ENCODE assay signal across 13 cellular contexts in the genomic region with DNA sequence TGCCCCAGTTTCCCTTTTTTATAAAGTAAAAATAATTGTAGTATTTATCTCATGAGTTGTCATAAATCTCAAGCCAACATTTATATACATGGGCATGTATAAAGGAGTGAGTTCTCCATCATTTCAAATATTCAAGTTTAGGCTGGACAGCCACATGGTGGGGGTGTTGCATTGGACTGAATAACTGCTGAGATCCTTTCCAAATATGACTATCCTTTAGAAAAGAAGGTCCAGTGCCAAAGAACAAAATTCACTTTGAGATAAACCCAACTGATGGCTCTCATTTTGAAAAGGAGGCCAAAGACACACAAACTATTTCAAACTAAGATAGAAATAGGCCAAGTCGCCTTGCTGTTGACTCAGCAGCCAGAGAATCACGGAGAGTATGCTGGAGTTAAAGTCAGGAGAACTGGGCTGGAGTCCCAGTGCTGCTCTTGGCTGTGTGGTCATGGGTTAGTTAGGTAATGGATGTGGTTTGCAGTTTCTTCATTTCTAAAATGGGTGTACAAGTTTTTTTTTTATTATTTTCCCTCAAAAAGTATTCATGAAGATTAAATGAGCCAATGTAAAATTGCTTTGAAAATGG.
A peak's percentile ranks its signal among the peaks of the same experiment; 100 is the strongest.
DNase-seq lines count a peak whose midpoint lies in the region; ATAC-seq and TF ChIP-seq lines count a peak whose summit lies in the region.
"Had no signal": no experiment of that assay in that cellular context is flagged by ENCODE, and none has a peak within 500 bp of the region (broad histone marks: within the 10 kb centered on the region; RNA-seq: fewer than 3 reads in every experiment).

No MANE protein-coding gene starts in this region.

- H3K27me3 ChIP-seq in right atrium auricular region: no peaks in the 10 kb centered on the region
- no peaks in the 10 kb centered on the region for H3K27me3 ChIP-seq in heart right ventricle
- H3K27me3 ChIP-seq: BLaER1, tibial artery had no signal

- H3K36me3 ChIP-seq in right atrium auricular region (no peaks in the 10 kb centered on the region), heart right ventricle (no peaks in the 10 kb centered on the region)
- H3K36me3 ChIP-seq: BLaER1, tibial artery, WERI-Rb-1 had no signal

- WGBS in heart right ventricle, 2 donors: 12 to 47% methylated on average over 2 of the region's 2 CpGs

- no peak overlapping the region for H3K4me3 ChIP-seq in right atrium auricular region
- H3K4me3 ChIP-seq in WI38 (ENCODE audit: low read depth, low read length): no peak overlapping the region
- H3K4me3 ChIP-seq in heart right ventricle: no peak overlapping the region
- H3K4me3 ChIP-seq: BLaER1, tibial artery had no signal

- intact Hi-C loops in Right ventricle myocardium inferior (cut with DNase I) (loop anchor here (5.0 kb wide), 1 partner anchor 204 kb away; a partner anchor contains a TSS), heart right ventricle (cut with DNase I) (loop anchor here in 3 of 10 donors (10.0 kb wide), 1 partner anchor 207 kb away; a partner anchor contains a TSS)

- H3K9me3 ChIP-seq in right atrium auricular region: no peaks in the 10 kb centered on the region
- H3K9me3 ChIP-seq in heart right ventricle: peaks cover 0 to 4% (median 0%) of the 10 kb centered on the region in 11 donors
- H3K9me3 ChIP-seq: BLaER1, tibial artery had no signal

- H3K27ac ChIP-seq in right atrium auricular region: no peak overlapping the region
- H3K27ac ChIP-seq in heart right ventricle: no peak overlapping the region
- H3K27ac ChIP-seq: BLaER1, KMS-11, tibial artery, WERI-Rb-1 had no signal

- no peaks in the 10 kb centered on the region for H3K4me1 ChIP-seq in right atrium auricular region
- no peaks in the 10 kb centered on the region for H3K4me1 ChIP-seq in heart right ventricle
- H3K4me1 ChIP-seq: BLaER1, tibial artery had no signal

- TF ChIP-seq CTCF in right atrium auricular region (IDR thresholded peaks at IDR 0.05) (peak in 1 of 2 donors; percentile 42), WI38 (IDR thresholded peaks at IDR 0.05; ENCODE audit: low read depth, low read length) (peak; percentile 31; the same call in 1 of the 2 replicates), heart right ventricle (IDR thresholded peaks at IDR 0.05) (peak in 7 of 9 donors; percentile 10 to 47 (median 17))

- no peak for DNase-seq in Right ventricle myocardium inferior (ENCODE audit: missing footprints)
- DNase-seq in right atrium auricular region (ENCODE audit: low spot score): no peak
- DNase-seq in heart right ventricle: peak in 1 of 2 donors; percentile 29
- DNase-seq in middle frontal gyrus (ENCODE audit: extremely low spot score, low spot score): no peak
- DNase-seq in stimulated activated CD4-positive, alpha-beta T cell treated with anti-CD3 and anti-CD28 coated beads, Interleukin-2, amount 100 ng/mL, for 48 hours: no peak
- no peak for DNase-seq in CD1c-positive myeloid dendritic cell (ENCODE audit: extremely low spot score)
- DNase-seq: WERI-Rb-1 had no signal

- ATAC-seq in Right ventricle myocardium inferior: peak; percentile 59
- peak in 5 of 8 donors; percentile 42 to 89 (median 81) for ATAC-seq in heart right ventricle
- ATAC-seq in HG03025 (IDR thresholded peaks at IDR 0.05; ENCODE audit: low FRiP score, unreplicated experiment): no peak
- ATAC-seq: activated T-helper 17 cell treated with anti-CD3 and anti-CD28 coated beads, Interleukin-2, amount 50 U/mL, for 72 hours had no signal
